Comparison of ENCODE assay signal across 8 cellular contexts in genomic region chr17:38702166-38702899, GRCh38. TPM values are rescaled to one million over a fixed set of nuclear protein-coding genes. Genes with fewer than 3 reads are reported as not detected.
A peak's percentile ranks its signal among the peaks of the same experiment; 100 is the strongest.
DNase-seq lines count a peak whose midpoint lies in the region; ATAC-seq and TF ChIP-seq lines count a peak whose summit lies in the region.

No MANE protein-coding gene starts in this region.

- CTCF ChIA-PET in Calu3 (lab: Charles Lee) (interaction anchor here (0.7 to 6.2 kb wide), 3 partner anchors 33 to 462 kb away, joined by 3 to 38 read pairs (median 3); no protein-coding TSS in a partner anchor), T-cell (lab: Charles Lee) (interaction anchor here in 1 of 2 donors (0.5 to 1.2 kb wide), 2 partner anchors 26 to 33 kb away, joined by 3 read pairs; no protein-coding TSS in a partner anchor)

- H3K9me3 Mint-ChIP-seq in Calu3 (ENCODE audit: low read depth, unreplicated experiment) (no peaks in the 10 kb centered on the region), T-cell (no peaks in the 10 kb centered on the region), progenitor cell of endocrine pancreas (ENCODE audit: low read depth) (no peaks in the 10 kb centered on the region)

- H3K27me3 Mint-ChIP-seq in Calu3 (ENCODE audit: unreplicated experiment) (peaks cover 33% of the 10 kb centered on the region), T-cell (no peaks in the 10 kb centered on the region), progenitor cell of endocrine pancreas (peaks cover 32% of the 10 kb centered on the region)

- H3K4me3 Mint-ChIP-seq in Calu3 (ENCODE audit: low read depth, unreplicated experiment) (peak overlapping the region; percentile 85), T-cell (peak overlapping the region; percentile 91 to 96 (median 92)), progenitor cell of endocrine pancreas (ENCODE audit: low read depth) (peak overlapping the region; percentile 89)

- no peak for TF ChIP-seq CTCF in Calu3 (IDR thresholded peaks at IDR 0.05; ENCODE audit: unreplicated experiment)
- TF ChIP-seq CTCF in progenitor cell of endocrine pancreas (IDR thresholded peaks at IDR 0.05; ENCODE audit: unreplicated experiment) = no peak
- TF ChIP-seq CTCF in upper lobe of left lung (IDR thresholded peaks at IDR 0.05) = no peak

- no peaks in the 10 kb centered on the region for H3K9me3 ChIP-seq in upper lobe of left lung

- peaks cover 41 to 65% (median 53%) of the 10 kb centered on the region in 4 donors for H3K4me1 ChIP-seq in upper lobe of left lung

- H3K36me3 Mint-ChIP-seq in Calu3 (ENCODE audit: insufficient read depth, unreplicated experiment) (peaks cover 63% of the 10 kb centered on the region), T-cell (no peaks in the 10 kb centered on the region), progenitor cell of endocrine pancreas (ENCODE audit: insufficient read depth) (no peaks in the 10 kb centered on the region)

- WGBS in upper lobe of left lung, 2 donors = 2% methylated on average over 43 of the region's 79 CpGs; no CpG with 5 or more reads in 1 of the 2 donors

- H3K27ac Mint-ChIP-seq in Calu3 (ENCODE audit: unreplicated experiment) (peak overlapping the region; percentile 90), T-cell (peak overlapping the region; percentile 98 to 99), progenitor cell of endocrine pancreas (peak overlapping the region; percentile 90)

- POLR2A ChIA-PET in T-cell (lab: Charles Lee) = interaction anchor here in 1 of 2 donors (0.6 kb wide), 1 partner anchor 51 kb away, joined by 5 read pairs; no protein-coding TSS in a partner anchor

- TF ChIP-seq EP300 in upper lobe of left lung (IDR thresholded peaks at IDR 0.05) = peak in 1 of 4 donors; percentile 27

- peak overlapping the region; percentile 78 to 97 (median 93) for H3K4me3 ChIP-seq in upper lobe of left lung

- peak; percentile 32 for ATAC-seq in GM21737 (IDR thresholded peaks at IDR 0.05; ENCODE audit: unreplicated experiment)
- ATAC-seq in T-cell (replicated peaks in 1 of 4) = peak; percentile 54 to 64 (median 59)
- peak; percentile 67 for ATAC-seq in left ventricle myocardium superior
- peak; percentile 75 to 81 for ATAC-seq in upper lobe of left lung (ENCODE audit: low FRiP score in 2 of 2)

- peaks cover 0 to under 1% (median 0%) of the 10 kb centered on the region in 4 donors for H3K36me3 ChIP-seq in upper lobe of left lung

- H3K27me3 ChIP-seq in upper lobe of left lung = peaks cover 0 to 3% (median 0%) of the 10 kb centered on the region in 4 donors

- intact Hi-C loops in Calu3 (cut with micrococcal nuclease; ENCODE audit: unreplicated experiment) (loop anchor here (2.0 kb wide), 2 partner anchors 26 to 48 kb away; no protein-coding TSS in a partner anchor), left ventricle myocardium superior (cut with micrococcal nuclease) (no loop called here)

- TSS peak; percentile 83 for BruUV-seq in Calu3 (replicated peaks; lab: Mats Ljungman, UMichigan)

- DNase-seq in Calu3 (peak; percentile 99), NCI-H1092 treated with DMSO at 0.1 percent for 48 hours (lab: John Stamatoyannopoulos, UW) (peak; percentile 72), T-cell (peak; percentile 57 to 82 (median 71)), amygdala (lab: John Stamatoyannopoulos, UW) (peak in 52 of 56 donors; percentile 15 to 84 (median 65)), left ventricle myocardium superior (peak; percentile 92), progenitor cell of endocrine pancreas (ENCODE audit: low spot score, unreplicated experiment) (peak; percentile 56), upper lobe of left lung (peak; percentile 87 to 97)

- TF ChIP-seq POLR2A in upper lobe of left lung (IDR thresholded peaks at IDR 0.05) = peak in 3 of 4 donors; percentile 67 to 91 (median 70)

- peak overlapping the region; percentile 94 to 98 (median 96) for H3K27ac ChIP-seq in upper lobe of left lung

- peaks cover 37% of the 10 kb centered on the region for H3K4me1 Mint-ChIP-seq in Calu3 (ENCODE audit: low read depth, unreplicated experiment)
- peaks cover 42 to 51% (median 47%) of the 10 kb centered on the region in 3 donors for H3K4me1 Mint-ChIP-seq in T-cell
- H3K4me1 Mint-ChIP-seq in progenitor cell of endocrine pancreas (ENCODE audit: low read depth) = peaks cover 28% of the 10 kb centered on the region

RNA-seq across cellular contexts. Expression of gene MLLT6, which starts 2.7 kb away (rescaled TPM):
- 463 and 498 TPM in 2 replicates for total RNA-seq in Calu3 (2022)
- total RNA-seq in T-cell = 100 to 1,000 TPM; 412 to 506 (median 480) TPM
- total RNA-seq in left ventricle myocardium superior = 88.0 TPM
- total RNA-seq in progenitor cell of endocrine pancreas = 147 and 155 TPM in 2 replicates
- 100 to 1,000 TPM in 4 of 6 donors, 10 to 100 TPM in 2; 69.2 to 305 (median 122) TPM for total RNA-seq in upper lobe of left lung

RNA-seq across cellular contexts. Expression of gene EPOP, which starts 27.6 kb away (rescaled TPM):
- 15.3 and 20.9 TPM in 2 replicates for total RNA-seq in Calu3 (2022)
- total RNA-seq in T-cell = 1 to 10 TPM in 1 of 5 donors, under 1 TPM in 4; 0.68 to 1.6 (median 0.90) TPM
- total RNA-seq in left ventricle myocardium superior = 0.57 TPM
- total RNA-seq in progenitor cell of endocrine pancreas = 8.2 and 10.0 TPM in 2 replicates
- 1 to 10 TPM; 1.1 to 2.3 (median 1.8) TPM for total RNA-seq in upper lobe of left lung

RNA-seq across cellular contexts. Expression of gene CISD3, which starts 27.8 kb away (rescaled TPM):
- 101 and 109 TPM in 2 replicates for total RNA-seq in Calu3 (2022)
- 10 to 100 TPM; 10.7 to 21.5 (median 17.7) TPM for total RNA-seq in T-cell
- 87.9 TPM for total RNA-seq in left ventricle myocardium superior
- 5.1 and 5.9 TPM in 2 replicates for total RNA-seq in progenitor cell of endocrine pancreas
- 10 to 100 TPM in 4 of 6 donors, 1 to 10 TPM in 2; 6.3 to 49.7 (median 15.9) TPM for total RNA-seq in upper lobe of left lung

RNA-seq across cellular contexts. Expression of gene PCGF2, which starts 45.8 kb away (rescaled TPM):
- total RNA-seq in Calu3 (2022) (196 and 205 TPM in 2 replicates), T-cell (under 1 TPM in 3 of 5 donors, not detected in 2; 0.28 to 0.69 (median 0.53) TPM), left ventricle myocardium superior (23.8 TPM), progenitor cell of endocrine pancreas (109 and 112 TPM in 2 replicates), upper lobe of left lung (10 to 100 TPM; 14.6 to 51.7 (median 31.9) TPM)

RNA-seq across cellular contexts. Expression of gene PSMB3, which starts 50.2 kb away (rescaled TPM):
- 893 and 935 TPM in 2 replicates for total RNA-seq in Calu3 (2022)
- 100 to 1,000 TPM in 3 of 5 donors, 10 to 100 TPM in 2; 81.2 to 116 (median 104) TPM for total RNA-seq in T-cell
- 167 TPM for total RNA-seq in left ventricle myocardium superior
- 134 and 138 TPM in 2 replicates for total RNA-seq in progenitor cell of endocrine pancreas
- total RNA-seq in upper lobe of left lung = 100 to 1,000 TPM in 2 of 6 donors, 10 to 100 TPM in 4; 61.8 to 157 (median 79.2) TPM

Comparison
In these comparisons a context has a peak if more than half of its experiments do, and no peak if none do; other contexts are left out.
1. Peak in every context shown above with its lines: DNase-seq, ATAC-seq, H3K4me3 ChIP-seq and H3K27ac ChIP-seq.